ENCODE assay signal across 8 cellular contexts in the genomic region with DNA sequence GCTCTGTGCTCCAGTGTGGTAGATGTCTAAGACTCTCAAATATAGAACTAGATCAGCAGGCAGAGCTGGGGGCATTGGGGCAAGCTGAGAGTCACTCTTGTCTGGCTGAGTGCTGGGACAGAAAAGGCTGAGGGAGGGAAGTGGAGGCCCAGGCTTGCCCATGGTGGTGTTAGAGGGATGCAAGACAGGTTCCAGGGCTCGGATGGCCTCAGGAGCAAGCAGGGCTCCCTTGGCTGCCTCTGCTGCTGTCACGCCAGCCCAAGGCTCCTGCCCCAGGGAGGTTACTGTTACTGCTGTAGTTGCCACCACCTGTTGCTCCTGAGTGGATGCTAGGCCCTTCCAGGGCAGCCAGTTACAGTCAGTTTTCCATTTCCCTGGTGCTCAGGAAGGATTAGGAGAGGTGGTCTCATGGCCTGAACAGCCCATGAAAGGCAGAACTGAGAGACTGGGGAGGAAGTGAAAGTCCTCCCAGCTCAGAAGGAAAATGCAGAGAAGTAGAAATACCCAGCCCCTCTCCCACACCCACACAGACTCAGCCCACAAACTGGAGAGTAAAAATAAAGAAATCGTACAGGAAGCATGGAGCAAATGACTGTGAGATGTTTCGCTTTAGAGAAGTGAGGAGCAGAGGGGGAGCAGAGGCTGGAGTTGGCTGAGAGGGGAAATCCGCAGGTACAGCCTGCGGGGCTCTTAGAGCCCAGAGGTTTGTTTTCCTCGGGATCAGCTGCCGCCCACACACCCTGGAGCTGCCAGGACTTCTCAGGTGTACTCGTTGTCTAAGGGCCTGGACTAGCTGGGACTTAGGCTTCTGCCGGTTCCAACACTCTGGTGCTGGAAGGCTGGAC. TPM values are rescaled to one million over a fixed set of nuclear protein-coding genes. Genes with fewer than 3 reads are reported as not detected.
DNase-seq lines count a peak whose midpoint lies in the region; ATAC-seq and TF ChIP-seq lines count a peak whose summit lies in the region.

No MANE protein-coding gene starts in this region.

- 36 to 37% methylated on average over 10 of the region's 10 CpGs for WGBS in lung, 2 donors

- H3K27me3 ChIP-seq in lung (ENCODE audit: control insufficient read depth, insufficient read depth): no peaks in the 10 kb centered on the region
- peaks cover 18% of the 10 kb centered on the region for H3K27me3 ChIP-seq in A673 (replicated peaks; ENCODE audit: insufficient read depth, low read depth, low read length, poor library complexity)

- H3K9me3 ChIP-seq in lung (ENCODE audit: control insufficient read depth in 2 of 2, insufficient read depth in 1 of 2, low read length in 1 of 2) (no peaks in the 10 kb centered on the region), A673 (ENCODE audit: low read depth, low read length, poor library complexity, severe bottlenecking) (no peaks in the 10 kb centered on the region)

- peak overlapping the region; percentile 54 to 93 (median 83) for H3K27ac Mint-ChIP-seq in IgD-negative memory B cell
- H3K27ac Mint-ChIP-seq in activated naive CD4-positive, alpha-beta T cell treated with anti-CD3 and anti-CD28 coated beads, Interleukin-2, amount 10 ng/mL, durations not matched to agents 7 days and 5 days: peak overlapping the region; percentile 88
- peak overlapping the region; percentile 83 to 95 for H3K27ac Mint-ChIP-seq in stimulated activated naive CD8-positive, alpha-beta T cell treated with anti-CD3 and anti-CD28 coated beads, Interleukin-15, amount 100 ng/mL, for 72 hours

- no peak overlapping the region for H3K4me3 ChIP-seq in lung
- H3K4me3 ChIP-seq in A673 (ENCODE audit: low read depth, low read length, poor library complexity, severe bottlenecking): no peak overlapping the region

- POLR2A ChIA-PET in A673 (lab: Charles Lee; ENCODE audit: low non-redundant PET): no interaction called here

- H3K36me3 Mint-ChIP-seq in IgD-negative memory B cell: no peaks in the 10 kb centered on the region
- peaks cover 4% of the 10 kb centered on the region for H3K36me3 Mint-ChIP-seq in activated naive CD4-positive, alpha-beta T cell treated with anti-CD3 and anti-CD28 coated beads, Interleukin-2, amount 10 ng/mL, durations not matched to agents 7 days and 5 days

- H3K4me1 ChIP-seq in lung (ENCODE audit: control insufficient read depth in 2 of 2, insufficient read depth in 2 of 2, low read length in 2 of 2): peaks cover 11 to 15% of the 10 kb centered on the region in 2 donors
- peaks cover 13% of the 10 kb centered on the region for H3K4me1 ChIP-seq in A673 (ENCODE audit: insufficient read depth, low read length, poor library complexity, severe bottlenecking)

- DNase-seq in GM10266 (ENCODE audit: extremely low spot score) (peak; percentile 68), lung (ENCODE audit: low spot score) (peak; percentile 61), H4 (ENCODE audit: low spot score) (no peak), A673 (ENCODE audit: low spot score) (no peak), NCI-H446 treated with DMSO at 0.1 percent for 48 hours (lab: John Stamatoyannopoulos, UW) (no peak)
- DNase-seq in activated naive CD4-positive, alpha-beta T cell treated with anti-CD3 and anti-CD28 coated beads, Interleukin-2, amount 10 ng/mL, durations not matched to agents 7 days and 5 days: peak; percentile 32
- DNase-seq in stimulated activated naive CD8-positive, alpha-beta T cell treated with anti-CD3 and anti-CD28 coated beads, Interleukin-15, amount 100 ng/mL, for 72 hours: peak; percentile 37 to 59

- H3K27me3 Mint-ChIP-seq in IgD-negative memory B cell: peaks cover 1% of the 10 kb centered on the region
- H3K27me3 Mint-ChIP-seq in activated naive CD4-positive, alpha-beta T cell treated with anti-CD3 and anti-CD28 coated beads, Interleukin-2, amount 10 ng/mL, durations not matched to agents 7 days and 5 days: peaks cover 18% of the 10 kb centered on the region
- H3K27me3 Mint-ChIP-seq in stimulated activated naive CD8-positive, alpha-beta T cell treated with anti-CD3 and anti-CD28 coated beads, Interleukin-15, amount 100 ng/mL, for 72 hours: no peaks in the 10 kb centered on the region

- H3K36me3 ChIP-seq in lung (ENCODE audit: control insufficient read depth in 2 of 2, insufficient read depth in 2 of 2, low read length in 2 of 2) (peaks cover 0 to 3% of the 10 kb centered on the region in 2 donors), A673 (ENCODE audit: insufficient read depth, low read length, poor library complexity, severe bottlenecking) (no peaks in the 10 kb centered on the region)

- TF ChIP-seq CTCF in GM10266 (IDR thresholded peaks at IDR 0.05; ENCODE audit: control insufficient read depth, insufficient read depth, low read depth, missing control alignments) (no peak), lung (IDR thresholded peaks at IDR 0.05; ENCODE audit: control extremely low read depth, extremely low read depth) (no peak), A673 (conservative IDR thresholded peaks at IDR 0.05; ENCODE audit: low read depth, low read length) (no peak)

- intact Hi-C loops in A673 (cut with micrococcal nuclease; ENCODE audit: unreplicated experiment): loop anchor here (2.0 kb wide), 1 partner anchor 56 kb away; no protein-coding TSS in a partner anchor

- no TSS peak for BruUV-seq in A673 (replicated peaks; lab: Mats Ljungman, UMichigan)

- H3K27ac ChIP-seq in lung (ENCODE audit: low read depth in 1 of 2, low read length in 1 of 2) (peak overlapping the region; percentile 93 to 99), A673 (ENCODE audit: low read depth, low read length, poor library complexity, severe bottlenecking) (no peak overlapping the region)

- ATAC-seq in lung (ENCODE audit: insufficient read depth, low FRiP score): peak; percentile 15
- peak; percentile 39 for ATAC-seq in stimulated activated naive CD8-positive, alpha-beta T cell treated with anti-CD3 and anti-CD28 coated beads, Interleukin-15, amount 100 ng/mL, for 72 hours

- peak overlapping the region; percentile 86 to 94 (median 92) for H3K4me3 Mint-ChIP-seq in IgD-negative memory B cell
- peak overlapping the region; percentile 84 for H3K4me3 Mint-ChIP-seq in activated naive CD4-positive, alpha-beta T cell treated with anti-CD3 and anti-CD28 coated beads, Interleukin-2, amount 10 ng/mL, durations not matched to agents 7 days and 5 days
- H3K4me3 Mint-ChIP-seq in stimulated activated naive CD8-positive, alpha-beta T cell treated with anti-CD3 and anti-CD28 coated beads, Interleukin-15, amount 100 ng/mL, for 72 hours: peak overlapping the region; percentile 77 to 85

- H3K4me1 Mint-ChIP-seq in IgD-negative memory B cell: peaks cover 52 to 55% (median 53%) of the 10 kb centered on the region in 3 donors
- peaks cover 88% of the 10 kb centered on the region for H3K4me1 Mint-ChIP-seq in activated naive CD4-positive, alpha-beta T cell treated with anti-CD3 and anti-CD28 coated beads, Interleukin-2, amount 10 ng/mL, durations not matched to agents 7 days and 5 days
- H3K4me1 Mint-ChIP-seq in stimulated activated naive CD8-positive, alpha-beta T cell treated with anti-CD3 and anti-CD28 coated beads, Interleukin-15, amount 100 ng/mL, for 72 hours: peaks cover 91% of the 10 kb centered on the region

- CTCF ChIA-PET in activated naive CD4-positive, alpha-beta T cell treated with anti-CD3 and anti-CD28 coated beads, Interleukin-2, amount 10 ng/mL, durations not matched to agents 7 days and 5 days (lab: Charles Lee): interaction anchor here (0.8 to 2.7 kb wide), 7 partner anchors 8 to 72 kb away, joined by 4 to 11 read pairs (median 7); no protein-coding TSS in a partner anchor
- CTCF ChIA-PET in A673 (lab: Charles Lee): interaction anchor here (1.0 kb wide), 1 partner anchor 139 kb away, joined by 3 read pairs; no protein-coding TSS in a partner anchor

- H3K9me3 Mint-ChIP-seq in IgD-negative memory B cell: no peaks in the 10 kb centered on the region
- H3K9me3 Mint-ChIP-seq in activated naive CD4-positive, alpha-beta T cell treated with anti-CD3 and anti-CD28 coated beads, Interleukin-2, amount 10 ng/mL, durations not matched to agents 7 days and 5 days: no peaks in the 10 kb centered on the region
- H3K9me3 Mint-ChIP-seq in stimulated activated naive CD8-positive, alpha-beta T cell treated with anti-CD3 and anti-CD28 coated beads, Interleukin-15, amount 100 ng/mL, for 72 hours: no peaks in the 10 kb centered on the region

RNA-seq across cellular contexts. Expression of a gene that starts 2.1 kb away (rescaled TPM):
- polyA plus RNA-seq in IgD-negative memory B cell: 6.8 TPM
- 10 to 100 TPM; 33.2 to 79.7 TPM for total RNA-seq in lung
- polyA plus RNA-seq in lung: 10 to 100 TPM; 12.3 to 30.8 TPM
- 6.6 and 7.3 TPM in 2 replicates for total RNA-seq in H4 (2014; rRNA removed; shearing (Covaris generic))
- 1.6 and 1.9 TPM in 2 replicates for total RNA-seq in A673 (2021)

Comparison
In these comparisons a context has a peak if more than half of its experiments do, and no peak if none do; other contexts are left out.
1. DNase-seq: peak in GM10266 (single experiment), activated naive CD4-positive, alpha-beta T cell treated with anti-CD3 and anti-CD28 coated beads, Interleukin-2, amount 10 ng/mL, durations not matched to agents 7 days and 5 days (single experiment), lung (single experiment) and stimulated activated naive CD8-positive, alpha-beta T cell treated with anti-CD3 and anti-CD28 coated beads, Interleukin-15, amount 100 ng/mL, for 72 hours (2 of 2); none in H4 (single experiment), A673 (single experiment) and NCI-H446 treated with DMSO at 0.1 percent for 48 hours (single experiment).
2. Peak in every context shown above with its lines, with median percentiles within 50 percentile points of each other: H3K27ac Mint-ChIP-seq and H3K4me3 Mint-ChIP-seq.